In the genomic region with DNA sequence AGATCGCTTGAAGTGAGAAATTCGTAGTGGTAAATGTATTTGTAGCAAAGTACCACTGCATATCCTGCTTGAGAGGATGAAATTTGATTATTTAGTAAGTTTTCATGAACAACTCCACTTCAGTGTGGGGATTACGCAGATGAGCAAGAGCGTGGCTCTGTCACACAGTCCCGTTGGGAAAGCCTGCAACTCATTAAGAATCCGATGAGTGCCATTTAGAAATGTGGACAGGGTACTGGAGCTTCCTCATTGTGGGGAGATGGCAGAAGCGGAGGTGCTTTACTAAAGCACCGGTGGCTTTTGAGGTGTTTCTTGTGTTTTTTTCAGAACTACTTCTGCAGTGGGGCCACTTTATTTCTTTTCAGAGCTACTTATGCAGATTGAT, we compare ENCODE assay signal across 8 cellular contexts. TPM values are rescaled to one million over a fixed set of nuclear protein-coding genes. Genes with fewer than 3 reads are reported as not detected.
DNase-seq lines count a peak whose midpoint lies in the region; ATAC-seq and TF ChIP-seq lines count a peak whose summit lies in the region.

No MANE protein-coding gene starts in this region.

- no peaks in the 10 kb centered on the region for H3K36me3 ChIP-seq in left ventricle myocardium inferior
- H3K36me3 ChIP-seq in colonic mucosa = peaks cover 5% of the 10 kb centered on the region

- H3K27me3 Mint-ChIP-seq in mesothelial cell of epicardium (ENCODE audit: low read depth) = peaks cover 8% of the 10 kb centered on the region

- H3K4me3 ChIP-seq in left ventricle myocardium inferior (peak overlapping the region; percentile 79), colonic mucosa (no peak overlapping the region)

- no peaks in the 10 kb centered on the region for H3K9me3 Mint-ChIP-seq in mesothelial cell of epicardium

- DNase-seq in left ventricle myocardium inferior (no peak), left ventricle myocardium superior (no peak), amniotic stem cell (lab: John Stamatoyannopoulos, UW) (peak; percentile 18), mesothelial cell of epicardium (ENCODE audit: low spot score in 2 of 2, unreplicated experiment in 2 of 2) (no peak), GM19240 (ENCODE audit: insufficient read length, low spot score) (no peak), colonic mucosa (no peak)
- DNase-seq in effector CD4-positive, alpha-beta T cell = no peak

- H3K4me1 ChIP-seq in left ventricle myocardium inferior (peaks cover 96% of the 10 kb centered on the region), colonic mucosa (peaks cover 8% of the 10 kb centered on the region)

- H3K9ac ChIP-seq in colonic mucosa (ENCODE audit: low read depth in 2 of 2, low read length in 2 of 2) = no peak overlapping the region

- H3K9me3 ChIP-seq in left ventricle myocardium inferior (replicated peaks) (no peaks in the 10 kb centered on the region), colonic mucosa (no peaks in the 10 kb centered on the region)

- no peaks in the 10 kb centered on the region for H3K27me3 ChIP-seq in left ventricle myocardium inferior (ENCODE audit: low read depth)
- no peaks in the 10 kb centered on the region for H3K27me3 ChIP-seq in colonic mucosa

- no peak for ATAC-seq in left ventricle myocardium superior
- peak; percentile 18 for ATAC-seq in HG03108 (IDR thresholded peaks at IDR 0.05; ENCODE audit: unreplicated experiment)

- H3K4me3 Mint-ChIP-seq in mesothelial cell of epicardium = peak overlapping the region; percentile 77

- peaks cover 67% of the 10 kb centered on the region for H3K4me1 Mint-ChIP-seq in mesothelial cell of epicardium

- peak overlapping the region; percentile 94 for H3K27ac ChIP-seq in left ventricle myocardium inferior (replicated peaks)
- no peak overlapping the region for H3K27ac ChIP-seq in colonic mucosa

- peak overlapping the region; percentile 93 for H3K27ac Mint-ChIP-seq in mesothelial cell of epicardium

- intact Hi-C loops in left ventricle myocardium inferior (cut with micrococcal nuclease) = no loop called here
- intact Hi-C loops in left ventricle myocardium superior (cut with micrococcal nuclease) = no loop called here
- intact Hi-C loops in colonic mucosa (cut with DNase I) = no loop called here

- H3K36me3 Mint-ChIP-seq in mesothelial cell of epicardium = no peaks in the 10 kb centered on the region

- TF ChIP-seq CTCF in left ventricle myocardium inferior (IDR thresholded peaks at IDR 0.05; ENCODE audit: borderline replicate concordance) (no peak), mesothelial cell of epicardium (IDR thresholded peaks at IDR 0.05; ENCODE audit: unreplicated experiment) (no peak), colonic mucosa (IDR thresholded peaks at IDR 0.05) (no peak)

RNA-seq across cellular contexts. Expression of gene TJP2, which starts 1.4 kb away (rescaled TPM):
- 130 TPM for total RNA-seq in left ventricle myocardium inferior
- total RNA-seq in left ventricle myocardium superior = 123 TPM
- 56.5 to 58.0 TPM (median 57.9 TPM) in 3 replicates for total RNA-seq in mesothelial cell of epicardium
- total RNA-seq in colonic mucosa = 100 to 1,000 TPM; 133 to 174 TPM
